In genomic region chr19:4007836-4008539, GRCh38 we compare ENCODE assay signal across 8 cellular contexts. TPM values are rescaled to one million over a fixed set of nuclear protein-coding genes. Genes with fewer than 3 reads are reported as not detected.
DNase-seq lines count a peak whose midpoint lies in the region; ATAC-seq and FAIRE-seq lines count a peak whose summit lies in the region.

No MANE protein-coding gene starts in this region.

- peak overlapping the region; percentile 92 for H3K4me3 ChIP-seq in trophoblast cell (ENCODE audit: low read depth, low read length)

- no peak for FAIRE-seq in frontal cortex (lab: Jason Lieb, UNC)

- peaks cover 27% of the 10 kb centered on the region for H3K79me2 ChIP-seq in trophoblast cell (ENCODE audit: control insufficient read depth, insufficient read depth, low read length, poor library complexity)

- H3K4me1 ChIP-seq in trophoblast cell (ENCODE audit: control insufficient read depth in 1 of 2, insufficient read depth in 2 of 2, low read length in 2 of 2), result peaks cover 8 to 17% of the 10 kb centered on the region in 2 experiments

- peak overlapping the region; percentile 79 for H3K4me3 Mint-ChIP-seq in activated CD8-positive, alpha-beta memory T cell treated with anti-CD3 and anti-CD28 coated beads, Interleukin-2, amount 10 ng/mL, durations not matched to agents 7 days and 5 days

- ATAC-seq in activated CD4-positive, CD25-positive, alpha-beta regulatory T cell treated with anti-CD3 and anti-CD28 coated beads, Interleukin-2, amount 50 U/mL, for 24 hours, result peak; percentile 3
- ATAC-seq in HG03558 (IDR thresholded peaks at IDR 0.05; ENCODE audit: extremely low read depth, unreplicated experiment), result peak; percentile 13
- no peak for ATAC-seq in activated CD8-positive, alpha-beta memory T cell treated with anti-CD3 and anti-CD28 coated beads, Interleukin-2, amount 10 ng/mL, durations not matched to agents 7 days and 5 days

- no peak overlapping the region for H3K23ac ChIP-seq in trophoblast cell (ENCODE audit: low read length)

- H3K9me3 ChIP-seq in trophoblast cell (ENCODE audit: insufficient read depth, low read depth, low read length), result no peaks in the 10 kb centered on the region

- H3K4me2 ChIP-seq in trophoblast cell (ENCODE audit: low read length), result peak overlapping the region; percentile 80

- H3K18ac ChIP-seq in trophoblast cell (ENCODE audit: low read length), result peak overlapping the region; percentile 85

- no peak overlapping the region for H3K27ac Mint-ChIP-seq in activated CD8-positive, alpha-beta memory T cell treated with anti-CD3 and anti-CD28 coated beads, Interleukin-2, amount 10 ng/mL, durations not matched to agents 7 days and 5 days

- no peak overlapping the region for H3K27ac ChIP-seq in trophoblast cell (ENCODE audit: low read depth, low read length)

- peak overlapping the region; percentile 47 for H2AFZ ChIP-seq in trophoblast cell (ENCODE audit: insufficient read depth, low read length, poor library complexity)

- H3K79me1 ChIP-seq in trophoblast cell (ENCODE audit: low read length), result peaks cover 10% of the 10 kb centered on the region

- no peaks in the 10 kb centered on the region for H3K27me3 ChIP-seq in trophoblast cell (ENCODE audit: insufficient read depth, low read length)

- H3K36me3 ChIP-seq in trophoblast cell (ENCODE audit: control insufficient read depth in 1 of 2, insufficient read depth in 2 of 2, low read length in 2 of 2), result peaks cover 16 to 20% of the 10 kb centered on the region in 2 experiments

- peaks cover 20% of the 10 kb centered on the region for H3K4me1 Mint-ChIP-seq in activated CD8-positive, alpha-beta memory T cell treated with anti-CD3 and anti-CD28 coated beads, Interleukin-2, amount 10 ng/mL, durations not matched to agents 7 days and 5 days

- CTCF ChIA-PET in activated CD8-positive, alpha-beta memory T cell treated with anti-CD3 and anti-CD28 coated beads, Interleukin-2, amount 10 ng/mL, durations not matched to agents 7 days and 5 days (lab: Charles Lee), result interaction anchor here (1.0 to 9.3 kb wide), 9 partner anchors 9 to 259 kb away, joined by 3 to 70 read pairs (median 3); partner anchors contain the start of gene EEF2

- H3K27me3 Mint-ChIP-seq in activated CD8-positive, alpha-beta memory T cell treated with anti-CD3 and anti-CD28 coated beads, Interleukin-2, amount 10 ng/mL, durations not matched to agents 7 days and 5 days, result no peaks in the 10 kb centered on the region

- H3K9me3 Mint-ChIP-seq in activated CD8-positive, alpha-beta memory T cell treated with anti-CD3 and anti-CD28 coated beads, Interleukin-2, amount 10 ng/mL, durations not matched to agents 7 days and 5 days (ENCODE audit: low read depth), result no peaks in the 10 kb centered on the region

- H2BK120ac ChIP-seq in trophoblast cell (ENCODE audit: insufficient read depth, low read length, poor library complexity), result peak overlapping the region; percentile 77

- H2BK12ac ChIP-seq in trophoblast cell (ENCODE audit: low read length), result no peak overlapping the region

- H4K8ac ChIP-seq in trophoblast cell (ENCODE audit: low read depth, low read length), result peak overlapping the region; percentile 90

- H3K36me3 Mint-ChIP-seq in activated CD8-positive, alpha-beta memory T cell treated with anti-CD3 and anti-CD28 coated beads, Interleukin-2, amount 10 ng/mL, durations not matched to agents 7 days and 5 days, result peaks cover 7% of the 10 kb centered on the region

- DNase-seq in activated CD4-positive, CD25-positive, alpha-beta regulatory T cell treated with anti-CD3 and anti-CD28 coated beads, Interleukin-2, amount 50 U/mL, for 72 hours, result no peak
- DNase-seq in activated CD8-positive, alpha-beta memory T cell treated with anti-CD3 and anti-CD28 coated beads, Interleukin-2, amount 10 ng/mL, durations not matched to agents 7 days and 5 days, result peak; percentile 56
- DNase-seq in frontal cortex (ENCODE audit: low spot score in 2 of 2), result peak; percentile 34 to 37
- peak in 1 of 2 donors; percentile 19 for DNase-seq in trophoblast cell
- no peak for DNase-seq in globus pallidus (ENCODE audit: low spot score)
- DNase-seq in NCI-H774 (lab: John Stamatoyannopoulos, UW), result no peak

- peak overlapping the region; percentile 85 for H3K4ac ChIP-seq in trophoblast cell (ENCODE audit: low read depth, low read length)

- H3K9ac ChIP-seq in trophoblast cell (ENCODE audit: low read length), result peak overlapping the region; percentile 71

- H2AK5ac ChIP-seq in trophoblast cell (ENCODE audit: low read length), result peak overlapping the region; percentile 83

- peak overlapping the region; percentile 93 for H3K14ac ChIP-seq in trophoblast cell (ENCODE audit: low read length)

- H4K12ac ChIP-seq in trophoblast cell (ENCODE audit: low read depth, low read length), result peak overlapping the region; percentile 66

- peak overlapping the region; percentile 92 for H2BK5ac ChIP-seq in trophoblast cell (ENCODE audit: low read depth, low read length, poor library complexity)

- WGBS in trophoblast cell (ENCODE audit: extremely low coverage, insufficient coverage, insufficient read length), result no CpG with 5 or more reads among the region's 55 CpGs

- H4K91ac ChIP-seq in trophoblast cell (ENCODE audit: low read depth, low read length), result peak overlapping the region; percentile 83

RNA-seq across cellular contexts. Expression of gene PIAS4, which starts 0.5 kb away (rescaled TPM):
- total RNA-seq in activated CD8-positive, alpha-beta memory T cell treated with anti-CD3 and anti-CD28 coated beads, Interleukin-2, amount 10 ng/mL, durations not matched to agents 7 days and 5 days, result 10 to 100 TPM; 34.0 to 39.4 TPM
- 22.0 TPM for total RNA-seq in frontal cortex
- polyA plus RNA-seq in trophoblast cell (2013), result 73.6 and 81.3 TPM in 2 replicates

RNA-seq across cellular contexts. Expression of gene EEF2, which starts 22.7 kb away (rescaled TPM):
- total RNA-seq in activated CD8-positive, alpha-beta memory T cell treated with anti-CD3 and anti-CD28 coated beads, Interleukin-2, amount 10 ng/mL, durations not matched to agents 7 days and 5 days, result 1,000 to 10,000 TPM; 1,382 to 1,952 TPM
- 2,434 TPM for total RNA-seq in frontal cortex
- 1,711 and 1,770 TPM in 2 replicates for polyA plus RNA-seq in trophoblast cell (2013)

RNA-seq across cellular contexts. Expression of gene DAPK3, which starts 37.1 kb away (rescaled TPM):
- total RNA-seq in activated CD8-positive, alpha-beta memory T cell treated with anti-CD3 and anti-CD28 coated beads, Interleukin-2, amount 10 ng/mL, durations not matched to agents 7 days and 5 days, result 10 to 100 TPM; 49.3 to 53.0 TPM
- total RNA-seq in frontal cortex, result 53.4 TPM
- polyA plus RNA-seq in trophoblast cell (2013), result 151 and 155 TPM in 2 replicates

RNA-seq across cellular contexts. Expression of gene ZBTB7A, which starts 58.7 kb away (rescaled TPM):
- 10 to 100 TPM; 67.4 to 72.6 TPM for total RNA-seq in activated CD8-positive, alpha-beta memory T cell treated with anti-CD3 and anti-CD28 coated beads, Interleukin-2, amount 10 ng/mL, durations not matched to agents 7 days and 5 days
- 2.0 TPM for total RNA-seq in frontal cortex
- polyA plus RNA-seq in trophoblast cell (2013), result 33.3 and 34.5 TPM in 2 replicates

Comparison
In these comparisons a context has a peak if more than half of its experiments do, and no peak if none do; other contexts are left out.
1. DNase-seq: peak in activated CD8-positive, alpha-beta memory T cell treated with anti-CD3 and anti-CD28 coated beads, Interleukin-2, amount 10 ng/mL, durations not matched to agents 7 days and 5 days (single experiment) and frontal cortex (2 of 2); none in activated CD4-positive, CD25-positive, alpha-beta regulatory T cell treated with anti-CD3 and anti-CD28 coated beads, Interleukin-2, amount 50 U/mL, for 72 hours (single experiment), globus pallidus (single experiment) and NCI-H774 (single experiment).